Comparison of ENCODE assay signal across 8 cellular contexts in the genomic region with DNA sequence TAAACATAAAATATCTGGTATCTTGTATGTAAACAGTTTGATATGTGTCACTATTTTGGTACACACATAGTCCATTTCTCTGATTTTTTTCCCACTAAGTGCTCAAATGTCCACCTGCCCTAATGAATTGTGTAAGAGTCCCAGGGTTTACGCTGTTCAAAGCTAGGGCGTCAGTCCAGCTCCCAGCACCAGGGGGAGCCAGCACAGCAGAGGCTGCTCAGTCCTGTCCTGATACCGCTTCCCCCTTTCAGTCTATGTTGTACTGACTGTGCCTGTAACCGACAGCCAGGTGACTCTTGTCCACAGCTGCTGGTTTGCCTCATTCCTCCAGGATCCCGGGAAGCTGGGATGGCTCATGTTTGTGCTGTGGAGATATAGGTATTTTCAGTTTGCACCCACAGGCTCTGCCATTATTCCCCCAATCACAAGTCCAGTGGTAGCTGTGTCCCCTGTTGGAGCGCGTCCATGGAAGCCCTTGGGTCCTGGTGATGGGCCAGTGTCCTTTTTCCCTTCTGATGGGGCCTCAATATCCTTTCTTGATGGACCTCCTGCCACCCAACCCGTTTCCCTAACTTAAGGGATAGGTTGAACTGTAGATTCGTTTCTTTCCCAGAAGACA.
DNase-seq lines count a peak whose midpoint lies in the region; ATAC-seq and TF ChIP-seq lines count a peak whose summit lies in the region.

No MANE protein-coding gene starts in this region.

- no peak overlapping the region for H3K27ac Mint-ChIP-seq in effector memory CD8-positive, alpha-beta T cell

- no peaks in the 10 kb centered on the region for H3K9me3 Mint-ChIP-seq in effector memory CD8-positive, alpha-beta T cell

- peak; percentile 11 for TF ChIP-seq CTCF in thoracic aorta (IDR thresholded peaks at IDR 0.05)

- no peaks in the 10 kb centered on the region for H3K27me3 ChIP-seq in thoracic aorta (replicated peaks; ENCODE audit: insufficient read depth)

- no peaks in the 10 kb centered on the region for H3K36me3 Mint-ChIP-seq in effector memory CD8-positive, alpha-beta T cell (ENCODE audit: insufficient read depth)

- no peaks in the 10 kb centered on the region for H3K36me3 ChIP-seq in thoracic aorta

- no peaks in the 10 kb centered on the region for H3K4me1 ChIP-seq in thoracic aorta (ENCODE audit: control insufficient read depth in 1 of 2, low read depth in 2 of 2)

- no peak overlapping the region for H3K4me3 ChIP-seq in thoracic aorta

- H3K9me3 ChIP-seq in thoracic aorta, result no peaks in the 10 kb centered on the region

- H3K4me3 Mint-ChIP-seq in effector memory CD8-positive, alpha-beta T cell, result no peak overlapping the region

- peaks cover 23 to 24% of the 10 kb centered on the region in 2 donors for H3K27me3 Mint-ChIP-seq in effector memory CD8-positive, alpha-beta T cell

- peaks cover 0 to 1% of the 10 kb centered on the region in 2 donors for H3K4me1 Mint-ChIP-seq in effector memory CD8-positive, alpha-beta T cell (ENCODE audit: low read depth in 2 of 2)

- peak; percentile 96 for ATAC-seq in GM18517 (IDR thresholded peaks at IDR 0.05; ENCODE audit: unreplicated experiment)
- peak; percentile 98 for ATAC-seq in HG02938 (IDR thresholded peaks at IDR 0.05; ENCODE audit: unreplicated experiment)
- peak; percentile 59 for ATAC-seq in effector memory CD8-positive, alpha-beta T cell (replicated peaks)
- ATAC-seq in thoracic aorta (ENCODE audit: insufficient number of reproducible peaks, low FRiP score, low read depth), result peak; percentile 5

- peak; percentile 56 for DNase-seq in A172 (ENCODE audit: low spot score)
- peak; percentile 28 for DNase-seq in NCI-H187 treated with DMSO at 0.1 percent for 48 hours (lab: John Stamatoyannopoulos, UW)
- peak in 3 of 4 experiments; percentile 1 to 2 (median 1) for DNase-seq in activated CD4-positive, CD25-positive, alpha-beta regulatory T cell (lab: John Stamatoyannopoulos, UW)
- peak; percentile 8 to 25 (median 18) for DNase-seq in effector memory CD8-positive, alpha-beta T cell
- DNase-seq in mucosa of gallbladder (ENCODE audit: low spot score), result peak; percentile 65
- no peak for DNase-seq in thoracic aorta (ENCODE audit: low spot score)

- H3K27ac ChIP-seq in thoracic aorta, result no peak overlapping the region

Comparison
In these comparisons a context has a peak if more than half of its experiments do, and no peak if none do; other contexts are left out.
1. ATAC-seq: peak in every context shown above with its lines; median percentile 98 in HG02938; 96 in GM18517; 59 in effector memory CD8-positive, alpha-beta T cell; 5 in thoracic aorta.